22 cellular contexts compared by ENCODE assay signal in the genomic region with DNA sequence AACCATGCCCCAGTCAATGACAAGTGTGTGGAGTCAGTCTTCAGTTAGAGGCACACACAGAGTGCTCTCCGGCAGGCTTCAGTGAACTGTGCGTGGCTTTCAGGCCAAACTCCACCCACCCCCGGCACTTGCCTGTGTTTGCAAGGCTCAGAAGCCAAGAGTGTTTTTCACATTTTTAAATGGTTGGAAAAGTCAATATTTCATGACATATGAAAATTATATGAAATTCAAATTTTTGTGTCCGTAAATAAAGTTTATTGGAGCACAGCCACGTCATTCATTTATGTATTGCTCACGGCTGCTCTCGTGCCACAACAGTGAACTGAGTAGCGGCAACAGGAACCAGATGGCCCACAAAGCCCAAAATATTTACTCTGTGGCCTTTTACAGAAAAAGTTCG.
DNase-seq lines count a peak whose midpoint lies in the region; ATAC-seq, FAIRE-seq and TF ChIP-seq lines count a peak whose summit lies in the region.
"Had no signal": no experiment of that assay in that cellular context is flagged by ENCODE, and none has a peak within 500 bp of the region (broad histone marks: within the 10 kb centered on the region; RNA-seq: fewer than 3 reads in every experiment).

No MANE protein-coding gene starts in this region.

- WGBS in GM23248 (ENCODE audit: low coverage in 1 of 2, low lambda C conversion rate in 2 of 2, missing lambda C conversion rate in 2 of 2), 2 experiments: 6 to 11% methylated on average over 9 of the region's 9 CpGs
- 72 to 87% methylated on average over 9 of the region's 9 CpGs for WGBS in pancreas, 2 donors

- CTCF ChIA-PET in MCF 10A (lab: Yijun Ruan, JAX): interaction anchor here (1.1 kb wide), 1 partner anchor 103 kb away, joined by 3 read pairs; no protein-coding TSS in a partner anchor

- no peaks in the 10 kb centered on the region for H3K27me3 ChIP-seq in BLaER1
- H3K27me3 ChIP-seq in GM23248 (replicated peaks; ENCODE audit: insufficient read depth): no peaks in the 10 kb centered on the region
- H3K27me3 ChIP-seq in pancreas: no peaks in the 10 kb centered on the region
- H3K27me3 ChIP-seq: dorsolateral prefrontal cortex, heart right ventricle, right atrium auricular region, SJCRH30, uterus had no signal

- H3K9me3 ChIP-seq in BLaER1 (peaks cover 45% of the 10 kb centered on the region), GM23248 (ENCODE audit: low read depth) (no peaks in the 10 kb centered on the region), pancreas (no peaks in the 10 kb centered on the region)
- H3K9me3 ChIP-seq: SJCRH30 had no signal

- peak overlapping the region; percentile 84 for H3K4me2 ChIP-seq in BLaER1
- peak overlapping the region; percentile 40 for H3K4me2 ChIP-seq in GM23248 (ENCODE audit: unreplicated experiment)
- H3K4me2 ChIP-seq: GM23338 had no signal

- in situ Hi-C loops in GM23248 (cut with MboI): no loop called here

- H3K9me3 Mint-ChIP-seq in MCF 10A (ENCODE audit: unreplicated experiment): no peaks in the 10 kb centered on the region
- peaks cover 10% of the 10 kb centered on the region for H3K9me3 Mint-ChIP-seq in chondrocyte (ENCODE audit: low read depth)

- no peak for FAIRE-seq in pancreas (lab: Jason Lieb, UNC)
- FAIRE-seq: A204.1, bronchial epithelial cell, islet of Langerhans had no signal

- DNase-seq in GM23248: peak; percentile 57
- peak; percentile 23 to 42 for DNase-seq in SHP77 (lab: John Stamatoyannopoulos, UW)
- peak; percentile 31 for DNase-seq in left kidney (ENCODE audit: low read depth, low spot score)
- no peak for DNase-seq in MCF 10A (ENCODE audit: unreplicated experiment)
- DNase-seq in chondrocyte (ENCODE audit: low spot score): no peak
- no peak for DNase-seq in pancreas
- DNase-seq: CD4-positive, CD25-positive, alpha-beta regulatory T cell; DMS79 treated with DMSO at 0.1 percent for 48 hours; heart right ventricle; NCI-H187 treated with DMSO at 0.1 percent for 48 hours; NCI-H510A; OCI-M1; SJCRH30; uterus had no signal

- H4K20me1 ChIP-seq in BLaER1 (peaks cover 12% of the 10 kb centered on the region), GM23248 (ENCODE audit: insufficient read depth) (no peaks in the 10 kb centered on the region)

- no peaks in the 10 kb centered on the region for H3K27me3 Mint-ChIP-seq in MCF 10A (ENCODE audit: insufficient read depth, unreplicated experiment)
- no peaks in the 10 kb centered on the region for H3K27me3 Mint-ChIP-seq in chondrocyte (ENCODE audit: low read depth)
- H3K27me3 Mint-ChIP-seq: CD4-positive, CD25-positive, alpha-beta regulatory T cell had no signal

- H3K9ac ChIP-seq in BLaER1: peak overlapping the region; percentile 71
- no peak overlapping the region for H3K9ac ChIP-seq in GM23248

- peaks cover 58% of the 10 kb centered on the region for H3K36me3 ChIP-seq in BLaER1
- H3K36me3 ChIP-seq in GM23248 (ENCODE audit: low read depth): no peaks in the 10 kb centered on the region
- no peaks in the 10 kb centered on the region for H3K36me3 ChIP-seq in pancreas
- H3K36me3 ChIP-seq: right atrium auricular region, SJCRH30, uterus had no signal

- ATAC-seq in HG03159 (IDR thresholded peaks at IDR 0.05; ENCODE audit: unreplicated experiment) (no peak), pancreas (no peak)
- ATAC-seq: GM23338 had no signal

- no peaks in the 10 kb centered on the region for H3F3A ChIP-seq in GM23248 (ENCODE audit: insufficient read depth)

- no peaks in the 10 kb centered on the region for H3K9me2 ChIP-seq in GM23248 (ENCODE audit: insufficient read depth)

- H3K4me1 Mint-ChIP-seq in MCF 10A (ENCODE audit: insufficient read depth, unreplicated experiment) (peaks cover 24% of the 10 kb centered on the region), chondrocyte (ENCODE audit: low read depth) (peaks cover under 1% of the 10 kb centered on the region)

- H3K79me2 ChIP-seq in GM23248 (ENCODE audit: insufficient read depth): no peaks in the 10 kb centered on the region

- H3K4me1 ChIP-seq in BLaER1 (peaks cover 51% of the 10 kb centered on the region), GM23248 (ENCODE audit: insufficient read depth) (no peaks in the 10 kb centered on the region), pancreas (no peaks in the 10 kb centered on the region)

- H3K4me3 Mint-ChIP-seq in MCF 10A (ENCODE audit: unreplicated experiment) (no peak overlapping the region), chondrocyte (ENCODE audit: unreplicated experiment) (no peak overlapping the region)
- H3K4me3 Mint-ChIP-seq: CD4-positive, CD25-positive, alpha-beta regulatory T cell; GM23338 had no signal

- POLR2A ChIA-PET in MCF 10A (lab: Yijun Ruan, JAX): no interaction called here

- peak overlapping the region; percentile 87 for H3K27ac ChIP-seq in BLaER1
- no peak overlapping the region for H3K27ac ChIP-seq in GM23248
- H3K27ac ChIP-seq in pancreas: no peak overlapping the region
- H3K27ac ChIP-seq: heart right ventricle, right atrium auricular region, SJCRH30, uterus had no signal

- H3K27ac Mint-ChIP-seq in MCF 10A (ENCODE audit: low read depth, unreplicated experiment): no peak overlapping the region
- H3K27ac Mint-ChIP-seq in chondrocyte (ENCODE audit: unreplicated experiment): no peak overlapping the region
- H3K27ac Mint-ChIP-seq: CD4-positive, CD25-positive, alpha-beta regulatory T cell; GM23338 had no signal

- TF ChIP-seq CTCF in MCF 10A (IDR thresholded peaks at IDR 0.05; ENCODE audit: unreplicated experiment): no peak
- no peak for TF ChIP-seq CTCF in chondrocyte (IDR thresholded peaks at IDR 0.05)
- no peak for TF ChIP-seq CTCF in pancreas (IDR thresholded peaks at IDR 0.05)

- H3K36me3 Mint-ChIP-seq in MCF 10A (ENCODE audit: insufficient read depth, unreplicated experiment) (peaks cover 6% of the 10 kb centered on the region), chondrocyte (ENCODE audit: low read depth) (peaks cover 2% of the 10 kb centered on the region)

- BruUV-seq in MCF 10A (replicated peaks; lab: Mats Ljungman, UMichigan): no TSS peak

- intact Hi-C loops in MCF 10A (cut with micrococcal nuclease) (no loop called here), pancreas (cut with DNase I) (no loop called here)

- no peak overlapping the region for H2AFZ ChIP-seq in GM23248
- H2AFZ ChIP-seq: GM23338 had no signal

- H3K4me3 ChIP-seq in BLaER1 (peak overlapping the region; percentile 49), GM23248 (no peak overlapping the region), pancreas (no peak overlapping the region)
- H3K4me3 ChIP-seq: dorsolateral prefrontal cortex, GM23338, heart right ventricle, right atrium auricular region, SJCRH30, uterus had no signal

Comparison
In these comparisons a context has a peak if more than half of its experiments do, and no peak if none do; other contexts are left out.
1. DNase-seq: peak in GM23248 (single experiment), SHP77 (2 of 2) and left kidney (single experiment); none in MCF 10A (single experiment), chondrocyte (single experiment) and pancreas (0 of 6).